In the genomic region with DNA sequence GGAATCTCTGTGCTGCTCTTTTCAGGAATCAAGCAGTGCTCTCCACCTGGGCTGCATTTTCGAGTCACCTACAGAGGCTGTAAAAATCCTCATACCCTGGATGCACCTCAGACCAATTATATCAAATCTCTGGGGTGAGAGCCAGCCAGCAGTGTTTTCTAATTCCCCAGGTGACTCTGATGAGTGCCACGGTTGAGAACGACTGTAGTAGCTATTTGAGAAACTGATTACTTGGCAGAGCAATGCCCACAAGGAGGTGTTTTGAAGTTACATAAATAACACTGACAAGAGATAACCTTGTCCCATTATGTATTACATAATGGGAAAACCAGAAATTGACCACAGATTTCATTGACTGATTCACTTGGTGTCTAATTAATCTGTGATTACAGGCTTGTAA, we compare ENCODE assay signal across 14 cellular contexts. TPM values are rescaled to one million over a fixed set of nuclear protein-coding genes. Genes with fewer than 3 reads are reported as not detected.
DNase-seq lines count a peak whose midpoint lies in the region; ATAC-seq and TF ChIP-seq lines count a peak whose summit lies in the region.
"Had no signal": no experiment of that assay in that cellular context is flagged by ENCODE, and none has a peak within 500 bp of the region (broad histone marks: within the 10 kb centered on the region; RNA-seq: fewer than 3 reads in every experiment).

No MANE protein-coding gene starts in this region.

- H3K27ac ChIP-seq in heart left ventricle (no peak overlapping the region), right atrium auricular region (no peak overlapping the region), left ventricle myocardium inferior (replicated peaks) (peak overlapping the region; percentile 3), ovary (no peak overlapping the region)

- no peak for TF ChIP-seq POLR2A in heart left ventricle (IDR thresholded peaks at IDR 0.05)
- TF ChIP-seq POLR2A in ovary (IDR thresholded peaks at IDR 0.05): no peak

- peak; percentile 44 to 70 (median 60) for ATAC-seq in heart left ventricle

- H3K27me3 Mint-ChIP-seq in activated CD4-positive, alpha-beta T cell treated with anti-CD3 and anti-CD28 coated beads, Interleukin-2, amount 10 ng/mL, durations not matched to agents 24 days and 14 days: peaks cover 2% of the 10 kb centered on the region

- no peaks in the 10 kb centered on the region for H3K9me3 ChIP-seq in heart left ventricle
- H3K9me3 ChIP-seq in right atrium auricular region: no peaks in the 10 kb centered on the region
- H3K9me3 ChIP-seq in left ventricle myocardium inferior (replicated peaks): no peaks in the 10 kb centered on the region
- no peaks in the 10 kb centered on the region for H3K9me3 ChIP-seq in ovary

- no peak overlapping the region for H3K4me3 ChIP-seq in heart left ventricle
- no peak overlapping the region for H3K4me3 ChIP-seq in right atrium auricular region
- H3K4me3 ChIP-seq in left ventricle myocardium inferior: no peak overlapping the region
- H3K4me3 ChIP-seq in ovary: no peak overlapping the region

- intact Hi-C loops in heart left ventricle (cut with DNase I) (loop anchor here in 1 of 10 donors (10.0 kb wide), 1 partner anchor 891 kb away; no protein-coding TSS in a partner anchor), left ventricle myocardium inferior (cut with micrococcal nuclease) (no loop called here), ovary (cut with DNase I) (no loop called here)
- intact Hi-C loops in activated CD4-positive, alpha-beta T cell treated with anti-CD3 and anti-CD28 coated beads, Interleukin-2, amount 10 ng/mL, durations not matched to agents 24 days and 14 days (cut with micrococcal nuclease): no loop called here

- H3K4me1 Mint-ChIP-seq in activated CD4-positive, alpha-beta T cell treated with anti-CD3 and anti-CD28 coated beads, Interleukin-2, amount 10 ng/mL, durations not matched to agents 24 days and 14 days: peaks cover 4% of the 10 kb centered on the region
- H3K4me1 Mint-ChIP-seq: H9 had no signal

- no peaks in the 10 kb centered on the region for H3K9me3 Mint-ChIP-seq in activated CD4-positive, alpha-beta T cell treated with anti-CD3 and anti-CD28 coated beads, Interleukin-2, amount 10 ng/mL, durations not matched to agents 24 days and 14 days
- H3K9me3 Mint-ChIP-seq: CD4-positive, alpha-beta T cell had no signal

- H3K4me1 ChIP-seq in heart left ventricle: peaks cover 0 to 12% (median 0%) of the 10 kb centered on the region in 12 donors
- no peaks in the 10 kb centered on the region for H3K4me1 ChIP-seq in right atrium auricular region
- no peaks in the 10 kb centered on the region for H3K4me1 ChIP-seq in left ventricle myocardium inferior
- H3K4me1 ChIP-seq in ovary (ENCODE audit: insufficient read depth): no peaks in the 10 kb centered on the region

- H3K4me3 Mint-ChIP-seq in activated CD4-positive, alpha-beta T cell treated with anti-CD3 and anti-CD28 coated beads, Interleukin-2, amount 10 ng/mL, durations not matched to agents 24 days and 14 days: no peak overlapping the region
- H3K4me3 Mint-ChIP-seq: CD4-positive, alpha-beta T cell; H9 had no signal

- TF ChIP-seq EP300 in ovary (IDR thresholded peaks at IDR 0.05): no peak

- no peak overlapping the region for H3K27ac Mint-ChIP-seq in activated CD4-positive, alpha-beta T cell treated with anti-CD3 and anti-CD28 coated beads, Interleukin-2, amount 10 ng/mL, durations not matched to agents 24 days and 14 days
- H3K27ac Mint-ChIP-seq: CD4-positive, alpha-beta T cell; H9 had no signal

- H3K27me3 ChIP-seq in heart left ventricle: peaks cover 0 to 7% (median 0%) of the 10 kb centered on the region in 9 donors
- no peaks in the 10 kb centered on the region for H3K27me3 ChIP-seq in right atrium auricular region
- H3K27me3 ChIP-seq in left ventricle myocardium inferior (ENCODE audit: low read depth): no peaks in the 10 kb centered on the region
- no peaks in the 10 kb centered on the region for H3K27me3 ChIP-seq in ovary

- H3K36me3 Mint-ChIP-seq in activated CD4-positive, alpha-beta T cell treated with anti-CD3 and anti-CD28 coated beads, Interleukin-2, amount 10 ng/mL, durations not matched to agents 24 days and 14 days (ENCODE audit: low read depth): no peaks in the 10 kb centered on the region

- DNase-seq in NCI-H2107 treated with DMSO at 0.1 percent for 48 hours (lab: John Stamatoyannopoulos, UW; ENCODE audit: unreplicated experiment) (peak; percentile 43), NCI-H2107 (lab: John Stamatoyannopoulos, UW) (no peak), heart left ventricle (no peak), right atrium auricular region (ENCODE audit: low spot score) (no peak), left ventricle myocardium inferior (no peak), ovary (no peak)
- no peak for DNase-seq in activated CD4-positive, alpha-beta T cell treated with anti-CD3 and anti-CD28 coated beads, Interleukin-2, amount 10 ng/mL, durations not matched to agents 24 days and 14 days
- DNase-seq: 8988T; ACHN; C1 segment of cervical spinal cord; CD4-positive, alpha-beta T cell; GF-D8; GOT3; H9 had no signal

- TF ChIP-seq CTCF in heart left ventricle (IDR thresholded peaks at IDR 0.05): no peak
- no peak for TF ChIP-seq CTCF in right atrium auricular region (IDR thresholded peaks at IDR 0.05)
- TF ChIP-seq CTCF in left ventricle myocardium inferior (IDR thresholded peaks at IDR 0.05; ENCODE audit: borderline replicate concordance): no peak
- TF ChIP-seq CTCF in ovary (IDR thresholded peaks at IDR 0.05): no peak

- 41 to 68% (median 57%) methylated on average over 3 of the region's 3 CpGs for WGBS in heart left ventricle, 4 donors
- WGBS in ovary, 3 donors: 54 to 62% (median 58%) methylated on average over 3 of the region's 3 CpGs

- H3K36me3 ChIP-seq in heart left ventricle: peaks cover 0 to 10% (median 0%) of the 10 kb centered on the region in 9 donors
- H3K36me3 ChIP-seq in right atrium auricular region: no peaks in the 10 kb centered on the region
- no peaks in the 10 kb centered on the region for H3K36me3 ChIP-seq in left ventricle myocardium inferior
- no peaks in the 10 kb centered on the region for H3K36me3 ChIP-seq in ovary

RNA-seq across cellular contexts. Expression of a gene that starts 46.8 kb away (rescaled TPM):
- total RNA-seq in heart left ventricle (10 to 100 TPM; 20.3 to 39.0 (median 29.8) TPM), right atrium auricular region (10 to 100 TPM; 15.6 to 37.6 TPM), left ventricle myocardium inferior (36.1 TPM), ovary (1 to 10 TPM in 6 of 7 donors, under 1 TPM in 1; 0.36 to 4.2 (median 3.1) TPM)
- polyA plus RNA-seq in heart left ventricle (1 to 10 TPM; 6.4 to 8.2 TPM), ovary (1 to 10 TPM in 1 of 2 donors, under 1 TPM in 1; 0.92 to 3.0 TPM)
- not detected in 2 replicates for total RNA-seq in activated CD4-positive, alpha-beta T cell treated with anti-CD3 and anti-CD28 coated beads, Interleukin-2, amount 10 ng/mL, durations not matched to agents 24 days and 14 days
- total RNA-seq: CD4-positive, alpha-beta T cell had no signal
